In genomic region chr17:64503821-64504768, GRCh38 we compare ENCODE assay signal across 10 cellular contexts.
DNase-seq lines count a peak whose midpoint lies in the region; ATAC-seq lines count a peak whose summit lies in the region.
"Had no signal": no experiment of that assay in that cellular context is flagged by ENCODE, and none has a peak within 500 bp of the region (broad histone marks: within the 10 kb centered on the region; RNA-seq: fewer than 3 reads in every experiment).

No MANE protein-coding gene starts in this region.

- peak overlapping the region; percentile 94 for H3K27ac ChIP-seq in caudate nucleus (ENCODE audit: low read depth, low read length)

- H3K9ac ChIP-seq in mucosa of stomach (ENCODE audit: low read length), result peak overlapping the region; percentile 100

- H3K4me1 Mint-ChIP-seq in stimulated activated naive CD8-positive, alpha-beta T cell treated with anti-CD3 and anti-CD28 coated beads, Interleukin-15, Interleukin-2, amounts not matched to agents 100 ng/mL and 50 ng/mL, for 24 hours (ENCODE audit: low read depth), result peaks cover 86% of the 10 kb centered on the region

- no peaks in the 10 kb centered on the region for H3K27me3 ChIP-seq in mucosa of stomach (ENCODE audit: control insufficient read depth, insufficient read depth, low read length)

- peaks cover 10% of the 10 kb centered on the region for H3K4me1 ChIP-seq in mucosa of stomach (ENCODE audit: control insufficient read depth, insufficient read depth, low read length)

- no peaks in the 10 kb centered on the region for H3K9me3 Mint-ChIP-seq in stimulated activated naive CD8-positive, alpha-beta T cell treated with anti-CD3 and anti-CD28 coated beads, Interleukin-15, Interleukin-2, amounts not matched to agents 100 ng/mL and 50 ng/mL, for 24 hours

- H3K4me3 Mint-ChIP-seq in stimulated activated naive CD8-positive, alpha-beta T cell treated with anti-CD3 and anti-CD28 coated beads, Interleukin-15, Interleukin-2, amounts not matched to agents 100 ng/mL and 50 ng/mL, for 24 hours, result peak overlapping the region; percentile 100

- H3K4me3 ChIP-seq in mucosa of stomach (ENCODE audit: low read length), result peak overlapping the region; percentile 52

- no peak for DNase-seq in stimulated activated naive CD8-positive, alpha-beta T cell treated with anti-CD3 and anti-CD28 coated beads, Interleukin-15, Interleukin-2, amounts not matched to agents 100 U/mL and 50 U/mL, for 24 hours
- DNase-seq in caudate nucleus (lab: John Stamatoyannopoulos, UW) (no peak), germinal center (ENCODE audit: low spot score) (no peak), HuH-7.5 (ENCODE audit: low spot score) (no peak)
- DNase-seq: NCI-H2171 had no signal

- no peaks in the 10 kb centered on the region for H3K27me3 Mint-ChIP-seq in stimulated activated naive CD8-positive, alpha-beta T cell treated with anti-CD3 and anti-CD28 coated beads, Interleukin-15, Interleukin-2, amounts not matched to agents 100 ng/mL and 50 ng/mL, for 24 hours

- peaks cover 31% of the 10 kb centered on the region for H3K36me3 ChIP-seq in mucosa of stomach (ENCODE audit: control insufficient read depth, insufficient read depth, low read length)

- peak overlapping the region; percentile 100 for H3K27ac Mint-ChIP-seq in stimulated activated naive CD8-positive, alpha-beta T cell treated with anti-CD3 and anti-CD28 coated beads, Interleukin-15, Interleukin-2, amounts not matched to agents 100 ng/mL and 50 ng/mL, for 24 hours

- H3K36me3 Mint-ChIP-seq in stimulated activated naive CD8-positive, alpha-beta T cell treated with anti-CD3 and anti-CD28 coated beads, Interleukin-15, Interleukin-2, amounts not matched to agents 100 ng/mL and 50 ng/mL, for 24 hours (ENCODE audit: low read depth), result peaks cover 77% of the 10 kb centered on the region

- ATAC-seq in stimulated activated naive CD8-positive, alpha-beta T cell treated with anti-CD3 and anti-CD28 coated beads, Interleukin-15, Interleukin-2, amounts not matched to agents 100 U/mL and 50 U/mL, for 24 hours, result no peak
- ATAC-seq in GM21717 (IDR thresholded peaks at IDR 0.05; ENCODE audit: unreplicated experiment) (no peak), HG03045 (IDR thresholded peaks at IDR 0.05; ENCODE audit: unreplicated experiment) (no peak)
- ATAC-seq: left lobe of liver had no signal

- H3K9me3 ChIP-seq in mucosa of stomach (ENCODE audit: control insufficient read depth, low read length), result no peaks in the 10 kb centered on the region
